Comparison of ENCODE assay signal across 9 cellular contexts in the genomic region with DNA sequence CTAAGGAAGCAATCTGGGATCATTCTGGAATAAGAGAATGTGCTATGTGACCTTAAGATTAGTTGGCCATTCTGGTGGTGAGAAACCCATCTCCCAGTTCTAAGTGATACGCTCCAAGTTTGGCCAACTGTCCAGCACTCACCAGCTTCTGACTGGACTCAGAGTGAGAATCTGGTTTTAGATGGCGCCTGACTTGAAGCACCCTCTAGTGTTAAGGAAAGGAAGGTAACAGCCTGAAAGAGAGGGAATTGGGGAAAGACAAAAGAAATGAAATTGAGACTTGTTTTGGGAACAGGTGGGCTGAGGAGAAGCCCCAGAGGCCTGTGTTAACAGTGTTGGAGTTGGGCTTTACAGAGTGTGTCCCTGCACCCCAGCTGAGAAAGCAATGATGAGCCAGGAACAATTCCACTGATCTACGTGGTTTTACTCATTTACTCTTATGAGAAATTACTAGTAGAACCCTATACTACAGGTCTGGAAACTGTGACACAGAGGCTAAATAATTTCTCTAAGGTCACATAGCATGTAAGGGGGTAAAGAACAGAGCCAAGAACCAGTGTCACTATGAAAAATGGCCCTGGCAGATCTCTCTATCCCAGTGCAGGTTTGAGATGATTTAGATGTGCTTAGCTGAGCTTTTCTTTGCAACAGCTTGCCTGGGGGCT. TPM values are rescaled to one million over a fixed set of nuclear protein-coding genes. Genes with fewer than 3 reads are reported as not detected.
A peak's percentile ranks its signal among the peaks of the same experiment; 100 is the strongest.
DNase-seq lines count a peak whose midpoint lies in the region; ATAC-seq, FAIRE-seq and TF ChIP-seq lines count a peak whose summit lies in the region.
"Had no signal": no experiment of that assay in that cellular context is flagged by ENCODE, and none has a peak within 500 bp of the region (broad histone marks: within the 10 kb centered on the region; RNA-seq: fewer than 3 reads in every experiment).

No MANE protein-coding gene starts in this region.

- H2AFZ ChIP-seq in IMR-90 (replicated peaks; ENCODE audit: low read length, poor library complexity): no peak overlapping the region
- H2AFZ ChIP-seq in astrocyte (ENCODE audit: low read depth, low read length): no peak overlapping the region
- H2AFZ ChIP-seq in Karpas-422 (ENCODE audit: low read length): no peak overlapping the region
- no peak overlapping the region for H2AFZ ChIP-seq in neuronal stem cell (ENCODE audit: low read length)

- no peak overlapping the region for H3K4ac ChIP-seq in IMR-90 (ENCODE audit: low read depth, low read length)
- no peak overlapping the region for H3K4ac ChIP-seq in neuronal stem cell (ENCODE audit: low read length)

- in situ Hi-C loops in IMR-90 (cut with MboI; ENCODE audit: low sequenced_read_pairs): no loop called here

- WGBS in IMR-90 (ENCODE audit: extremely low coverage in 2 of 2, insufficient read length in 1 of 2), 2 experiments: no CpG with 5 or more reads among the region's 3 CpGs
- WGBS in neuronal stem cell (ENCODE audit: extremely low coverage in 2 of 2, insufficient read length in 2 of 2, insufficient replicate concordance in 1 of 2), 2 donors: no CpG with 5 or more reads among the region's 3 CpGs

- H3K4me3 Mint-ChIP-seq in astrocyte (ENCODE audit: unreplicated experiment): no peak overlapping the region

- no peaks in the 10 kb centered on the region for H3K79me1 ChIP-seq in IMR-90 (ENCODE audit: low read depth in 1 of 2, low read length in 2 of 2)
- no peaks in the 10 kb centered on the region for H3K79me1 ChIP-seq in neuronal stem cell (ENCODE audit: low read depth, low read length)

- H4K8ac ChIP-seq in IMR-90 (ENCODE audit: low read depth in 2 of 2, low read length in 2 of 2) (no peak overlapping the region), neuronal stem cell (ENCODE audit: low read depth, low read length) (no peak overlapping the region)

- H3K9me3 Mint-ChIP-seq in astrocyte (ENCODE audit: unreplicated experiment): no peaks in the 10 kb centered on the region

- H3K18ac ChIP-seq in IMR-90 (ENCODE audit: low read depth, low read length) (no peak overlapping the region), neuronal stem cell (ENCODE audit: low read length) (no peak overlapping the region)

- H3K4me3 ChIP-seq in IMR-90 (ENCODE audit: insufficient read depth, low read depth, low read length) (no peak overlapping the region), astrocyte (ENCODE audit: insufficient read depth, low read depth, low read length) (no peak overlapping the region), Karpas-422 (ENCODE audit: low read length) (no peak overlapping the region), neuronal stem cell (ENCODE audit: low read length in 2 of 2) (no peak overlapping the region)

- H3K27ac ChIP-seq in IMR-90 (ENCODE audit: insufficient read depth, low read length) (no peak overlapping the region), astrocyte (ENCODE audit: low read depth, low read length) (no peak overlapping the region), Karpas-422 (ENCODE audit: low read length) (no peak overlapping the region), neuronal stem cell (replicated peaks; ENCODE audit: low read length) (no peak overlapping the region)
- H3K27ac ChIP-seq: epithelial cell of prostate had no signal

- TF ChIP-seq CTCF in IMR-90 (conservative IDR thresholded peaks at IDR 0.05; ENCODE audit: low read depth, low read length) (peak; percentile 49), astrocyte (IDR thresholded peaks at IDR 0.05; ENCODE audit: insufficient read depth, low read depth, low read length) (peak; percentile 50)

- no peak overlapping the region for H3K27ac Mint-ChIP-seq in astrocyte (ENCODE audit: unreplicated experiment)

- TF ChIP-seq RAD21 in IMR-90 (IDR thresholded peaks at IDR 0.05; ENCODE audit: low read length): peak; percentile 41

- H3K4me1 ChIP-seq in IMR-90 (ENCODE audit: control insufficient read depth, insufficient read depth, low read length): no peaks in the 10 kb centered on the region
- no peaks in the 10 kb centered on the region for H3K4me1 ChIP-seq in astrocyte (ENCODE audit: insufficient read depth, low read length)
- no peaks in the 10 kb centered on the region for H3K4me1 ChIP-seq in Karpas-422 (ENCODE audit: low read length)
- H3K4me1 ChIP-seq in neuronal stem cell (ENCODE audit: control insufficient read depth in 2 of 2, insufficient read depth in 1 of 2, low read depth in 1 of 2, low read length in 2 of 2): no peaks in the 10 kb centered on the region

- no peak overlapping the region for H4K5ac ChIP-seq in IMR-90 (ENCODE audit: low read depth, low read length)

- H3K36me3 Mint-ChIP-seq in astrocyte (ENCODE audit: low read depth, unreplicated experiment): no peaks in the 10 kb centered on the region

- no TSS peak for BruUV-seq in IMR-90 (replicated peaks; lab: Mats Ljungman, UMichigan)

- no peaks in the 10 kb centered on the region for H3K9me2 ChIP-seq in Karpas-422 (replicated peaks; ENCODE audit: insufficient read depth, low read length)

- no peak overlapping the region for H2BK5ac ChIP-seq in IMR-90 (ENCODE audit: low read depth, low read length, poor library complexity, severe bottlenecking)
- no peak overlapping the region for H2BK5ac ChIP-seq in neuronal stem cell (ENCODE audit: low read length)

- no peak for TF ChIP-seq POLR2A in IMR-90 (IDR thresholded peaks at IDR 0.05; ENCODE audit: low read depth, low read length)

- POLR2A ChIA-PET in IMR-90 (lab: Charles Lee; ENCODE audit: unreplicated experiment): no interaction called here

- ATAC-seq in IMR-90 (ENCODE audit: low read depth): peak; percentile 73
- no peak for ATAC-seq in HG03139 (IDR thresholded peaks at IDR 0.05; ENCODE audit: unreplicated experiment)

- no peak overlapping the region for H2AK5ac ChIP-seq in IMR-90 (ENCODE audit: low read depth, low read length)
- no peak overlapping the region for H2AK5ac ChIP-seq in neuronal stem cell (ENCODE audit: low read depth, low read length)

- H2BK12ac ChIP-seq in neuronal stem cell (ENCODE audit: low read length): no peak overlapping the region

- H3K4me1 Mint-ChIP-seq in astrocyte (ENCODE audit: low read depth, unreplicated experiment): no peaks in the 10 kb centered on the region

- intact Hi-C loops in IMR-90 (cut with micrococcal nuclease): loop anchor here (5.0 to 10.0 kb wide), 4 partner anchors 245 to 505 kb away; a partner anchor contains a TSS

- H3K23ac ChIP-seq in IMR-90 (ENCODE audit: low read depth, low read length) (no peak overlapping the region), neuronal stem cell (ENCODE audit: low read depth, low read length, poor library complexity) (no peak overlapping the region)

- no peak for FAIRE-seq in astrocyte (lab: Jason Lieb, UNC)

- H2BK120ac ChIP-seq in IMR-90 (ENCODE audit: low read depth, low read length): no peak overlapping the region
- H2BK120ac ChIP-seq in neuronal stem cell (ENCODE audit: low read depth, low read length): no peak overlapping the region

- H3K36me3 ChIP-seq in IMR-90 (ENCODE audit: control insufficient read depth, insufficient read depth, low read length) (no peaks in the 10 kb centered on the region), astrocyte (ENCODE audit: insufficient read depth, low read length) (no peaks in the 10 kb centered on the region), Karpas-422 (ENCODE audit: insufficient read depth, low read length) (no peaks in the 10 kb centered on the region), neuronal stem cell (replicated peaks in 1 of 2; ENCODE audit: control insufficient read depth in 2 of 2, insufficient read depth in 2 of 2, low read length in 2 of 2) (no peaks in the 10 kb centered on the region)

- H2BK20ac ChIP-seq in IMR-90 (ENCODE audit: low read depth, low read length): no peak overlapping the region

- no peak overlapping the region for H2AK9ac ChIP-seq in IMR-90 (replicated peaks; ENCODE audit: low read depth, low read length, poor library complexity)

- DNase-seq in DMS53 treated with DMSO at 0.1 percent for 48 hours (lab: John Stamatoyannopoulos, UW; ENCODE audit: unreplicated experiment) (peak; percentile 32), IMR-90 (peak; percentile 41), astrocyte (ENCODE audit: low read depth) (peak; percentile 20), midbrain (lab: John Stamatoyannopoulos, UW) (peak; percentile 7), Karpas-422 (no peak), islet precursor cell (no peak), neuronal stem cell (ENCODE audit: low spot score) (no peak)

- no peaks in the 10 kb centered on the region for H3K9me1 ChIP-seq in IMR-90 (ENCODE audit: insufficient read depth, low read length)

- no peaks in the 10 kb centered on the region for H4K20me1 ChIP-seq in IMR-90 (ENCODE audit: insufficient read depth, low read length)
- no peaks in the 10 kb centered on the region for H4K20me1 ChIP-seq in astrocyte (ENCODE audit: insufficient read depth, low read length)
- no peaks in the 10 kb centered on the region for H4K20me1 ChIP-seq in Karpas-422 (ENCODE audit: insufficient read depth, low read depth, low read length)

- H3K14ac ChIP-seq in IMR-90 (replicated peaks; ENCODE audit: low read depth, low read length) (no peak overlapping the region), neuronal stem cell (ENCODE audit: low read length) (no peak overlapping the region)

- dilution Hi-C loops in IMR-90 (cut with HindIII; ENCODE audit: low sequenced_read_pairs, unreplicated experiment): no loop called here

- H3K79me2 ChIP-seq in astrocyte (ENCODE audit: insufficient read depth, low read length) (no peaks in the 10 kb centered on the region), Karpas-422 (ENCODE audit: low read length) (no peaks in the 10 kb centered on the region)

- H3K9ac ChIP-seq in IMR-90 (ENCODE audit: low read depth, low read length) (no peak overlapping the region), astrocyte (ENCODE audit: low read length) (no peak overlapping the region), Karpas-422 (ENCODE audit: low read length) (no peak overlapping the region), neuronal stem cell (ENCODE audit: low read depth, low read length, poor library complexity) (no peak overlapping the region)

- H3K56ac ChIP-seq in IMR-90 (ENCODE audit: extremely low read depth, insufficient read depth, low read length): no peak overlapping the region

- peaks cover 42% of the 10 kb centered on the region for H3K27me3 Mint-ChIP-seq in astrocyte (ENCODE audit: low read depth, unreplicated experiment)

- no peak overlapping the region for H4K91ac ChIP-seq in IMR-90 (ENCODE audit: insufficient read depth, low read depth, low read length)
- no peak overlapping the region for H4K91ac ChIP-seq in neuronal stem cell (ENCODE audit: low read depth, low read length, poor library complexity)

- H3K4me2 ChIP-seq in IMR-90 (ENCODE audit: low read depth, low read length) (no peak overlapping the region), astrocyte (ENCODE audit: low read length) (no peak overlapping the region), Karpas-422 (ENCODE audit: low read depth, low read length, poor library complexity, severe bottlenecking) (no peak overlapping the region), neuronal stem cell (ENCODE audit: insufficient read depth, low read length, poor library complexity, severe bottlenecking) (no peak overlapping the region)

- no peaks in the 10 kb centered on the region for H3K9me3 ChIP-seq in IMR-90 (ENCODE audit: control insufficient read depth, insufficient read depth, low read length)
- no peaks in the 10 kb centered on the region for H3K9me3 ChIP-seq in astrocyte (ENCODE audit: insufficient read depth, low read depth, low read length)
- no peaks in the 10 kb centered on the region for H3K9me3 ChIP-seq in Karpas-422 (ENCODE audit: low read length)
- H3K9me3 ChIP-seq in neuronal stem cell (replicated peaks in 1 of 2; ENCODE audit: control insufficient read depth in 2 of 2, insufficient read depth in 1 of 2, low read depth in 1 of 2, low read length in 2 of 2): no peaks in the 10 kb centered on the region

- no peak overlapping the region for H2BK15ac ChIP-seq in IMR-90 (ENCODE audit: low read depth, low read length)
- H2BK15ac ChIP-seq in neuronal stem cell (ENCODE audit: low read length): no peak overlapping the region

- CTCF ChIA-PET in IMR-90 (lab: Yijun Ruan, JAX): interaction anchor here (0.6 to 1.1 kb wide), 7 partner anchors 12 to 434 kb away, joined by 3 to 4 read pairs (median 3); no protein-coding TSS in a partner anchor

- H3K27me3 ChIP-seq in IMR-90 (ENCODE audit: control insufficient read depth, insufficient read depth, low read length): peaks cover 33% of the 10 kb centered on the region
- peaks cover 40% of the 10 kb centered on the region for H3K27me3 ChIP-seq in astrocyte (ENCODE audit: insufficient read depth, low read length)
- no peaks in the 10 kb centered on the region for H3K27me3 ChIP-seq in Karpas-422 (ENCODE audit: low read length)
- H3K27me3 ChIP-seq in neuronal stem cell (ENCODE audit: control insufficient read depth in 3 of 3, insufficient read depth in 3 of 3, low read depth in 1 of 3, low read length in 3 of 3): no peaks in the 10 kb centered on the region

RNA-seq across cellular contexts. Expression of a gene that starts 9.3 kb away (rescaled TPM):
- total RNA-seq in IMR-90 (2012; rRNA removed) (not detected in 2 replicates), astrocyte (not detected in 2 replicates)
- not detected in 2 replicates for polyA plus RNA-seq in IMR-90 (2012; rRNA removed)
- not detected in 2 replicates for polyA plus RNA-seq in IMR-90 (2012; cell fraction: cytosol; rRNA removed)
- 0.05 TPM in 1 of 2 replicates, not detected in the other for polyA plus RNA-seq in IMR-90 (2012; cell fraction: nucleus; rRNA removed; ENCODE audit: low replicate concordance)
- total RNA-seq in Karpas-422 (2014; rRNA removed; shearing (Covaris generic); ENCODE audit: low replicate concordance): not detected in 2 replicates
- polyA plus RNA-seq in neuronal stem cell (2013, experiment 1 of 2): not detected
- polyA plus RNA-seq in neuronal stem cell (2013, experiment 2 of 2): not detected

RNA-seq across cellular contexts. Expression of a gene that starts 33.2 kb away (rescaled TPM):
- total RNA-seq in IMR-90 (2012; rRNA removed) (not detected in 2 replicates), astrocyte (not detected in 2 replicates)
- polyA plus RNA-seq in IMR-90 (2012; rRNA removed): not detected in 2 replicates
- not detected in 2 replicates for polyA plus RNA-seq in IMR-90 (2012; cell fraction: cytosol; rRNA removed)
- polyA plus RNA-seq in IMR-90 (2012; cell fraction: nucleus; rRNA removed; ENCODE audit: low replicate concordance): not detected in 2 replicates
- not detected in 2 replicates for total RNA-seq in Karpas-422 (2014; rRNA removed; shearing (Covaris generic); ENCODE audit: low replicate concordance)
- polyA plus RNA-seq in neuronal stem cell (2013, experiment 1 of 2): not detected
- polyA plus RNA-seq in neuronal stem cell (2013, experiment 2 of 2): not detected

RNA-seq across cellular contexts. Expression of a gene that starts 53.0 kb away (rescaled TPM):
- under 0.01 TPM in 1 of 2 replicates, not detected in the other for total RNA-seq in IMR-90 (2012; rRNA removed)
- 0.03 TPM in 1 of 2 replicates, not detected in the other for polyA plus RNA-seq in IMR-90 (2012; rRNA removed)
- polyA plus RNA-seq in IMR-90 (2012; cell fraction: cytosol; rRNA removed): 0.01 TPM in 1 of 2 replicates, not detected in the other
- 0.01 and 0.03 TPM in 2 replicates for polyA plus RNA-seq in IMR-90 (2012; cell fraction: nucleus; rRNA removed; ENCODE audit: low replicate concordance)
- total RNA-seq in astrocyte: 0.14 and 0.86 TPM in 2 replicates
- total RNA-seq in Karpas-422 (2014; rRNA removed; shearing (Covaris generic); ENCODE audit: low replicate concordance): not detected in 2 replicates
- polyA plus RNA-seq in neuronal stem cell (2013, experiment 1 of 2): 0.15 TPM
- 0.17 TPM for polyA plus RNA-seq in neuronal stem cell (2013, experiment 2 of 2)

RNA-seq across cellular contexts. Expression of a gene that starts 57.8 kb away (rescaled TPM):
- total RNA-seq in IMR-90 (2012; rRNA removed): not detected in 2 replicates
- 0.09 and 0.29 TPM in 2 replicates for polyA plus RNA-seq in IMR-90 (2012; rRNA removed)
- polyA plus RNA-seq in IMR-90 (2012; cell fraction: cytosol; rRNA removed): 0.41 and 0.58 TPM in 2 replicates
- 0.17 TPM in 1 of 2 replicates, not detected in the other for polyA plus RNA-seq in IMR-90 (2012; cell fraction: nucleus; rRNA removed; ENCODE audit: low replicate concordance)
- 0.55 and 0.73 TPM in 2 replicates for total RNA-seq in astrocyte
- total RNA-seq in Karpas-422 (2014; rRNA removed; shearing (Covaris generic); ENCODE audit: low replicate concordance): not detected in 2 replicates
- polyA plus RNA-seq in neuronal stem cell (2013, experiment 1 of 2): not detected
- polyA plus RNA-seq in neuronal stem cell (2013, experiment 2 of 2): 0.03 TPM

Comparison
In these comparisons a context has a peak if more than half of its experiments do, and no peak if none do; other contexts are left out.
1. DNase-seq: peak in DMS53 treated with DMSO at 0.1 percent for 48 hours (single experiment), IMR-90 (single experiment), astrocyte (single experiment) and midbrain (single experiment); none in Karpas-422 (single experiment), islet precursor cell (single experiment) and neuronal stem cell (single experiment).